9 cellular contexts compared by ENCODE assay signal in the genomic region with DNA sequence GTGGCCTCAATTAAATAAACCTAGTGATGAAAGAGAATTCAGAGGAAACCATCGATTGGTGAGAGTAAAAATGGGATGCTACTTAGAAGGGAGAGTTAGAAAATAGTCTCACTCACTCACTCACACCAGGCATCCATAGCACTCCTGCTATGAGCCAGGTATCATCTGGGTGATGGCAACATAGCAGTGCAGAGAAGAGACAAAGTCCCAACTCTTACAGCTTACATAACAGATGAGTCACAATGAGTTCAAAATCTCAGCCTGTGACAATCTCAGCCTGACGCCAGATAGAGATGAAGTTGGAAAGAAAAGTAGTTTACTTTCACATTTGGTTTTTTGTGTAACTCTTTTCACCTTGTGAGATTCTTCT. TPM values are rescaled to one million over a fixed set of nuclear protein-coding genes. Genes with fewer than 3 reads are reported as not detected.
A peak's percentile ranks its signal among the peaks of the same experiment; 100 is the strongest.
DNase-seq lines count a peak whose midpoint lies in the region; ATAC-seq, FAIRE-seq and TF ChIP-seq lines count a peak whose summit lies in the region.
"Had no signal": no experiment of that assay in that cellular context is flagged by ENCODE, and none has a peak within 500 bp of the region (broad histone marks: within the 10 kb centered on the region; RNA-seq: fewer than 3 reads in every experiment).

No MANE protein-coding gene starts in this region.

- peak; percentile 92 for ATAC-seq in HepG2
- no peak for ATAC-seq in GM18520 (IDR thresholded peaks at IDR 0.05; ENCODE audit: unreplicated experiment)

- H3K4me1 Mint-ChIP-seq in CD4-positive, alpha-beta memory T cell, result peaks cover 4 to 10% (median 6%) of the 10 kb centered on the region in 4 donors

- H3K79me2 ChIP-seq in HepG2 (ENCODE audit: insufficient read depth, low read length), result no peaks in the 10 kb centered on the region

- no peak overlapping the region for H3K9ac ChIP-seq in HepG2 (ENCODE audit: insufficient read depth, low read depth, low read length)

- FAIRE-seq in HepG2 (lab: Jason Lieb, UNC), result peak; percentile 92

- no peak overlapping the region for H3K4me3 ChIP-seq in HepG2 (replicated peaks in 1 of 3; ENCODE audit: insufficient read depth in 1 of 3, low read depth in 2 of 3, low read length in 3 of 3)
- H3K4me3 ChIP-seq in CD4-positive, alpha-beta memory T cell (ENCODE audit: low read length in 2 of 2), result no peak overlapping the region

- no peak overlapping the region for H3K27ac ChIP-seq in HepG2 (ENCODE audit: extremely low read length, insufficient read depth, low read length)
- H3K27ac ChIP-seq in CD4-positive, alpha-beta memory T cell (ENCODE audit: low read depth, low read length), result no peak overlapping the region

- in situ Hi-C loops in HepG2 (cut with HindIII; ENCODE audit: extremely low pct_ligation_motif_present, low pct_unique_long_range_greater_than_20kb), result no loop called here

- no peak overlapping the region for H2AFZ ChIP-seq in HepG2 (ENCODE audit: low read length)

- no TSS peak for BruUV-seq in HepG2 (replicated peaks; lab: Mats Ljungman, UMichigan)

- H3K27ac Mint-ChIP-seq in CD4-positive, alpha-beta memory T cell, result no peak overlapping the region
- H3K27ac Mint-ChIP-seq: memory B cell had no signal

- H3K27me3 ChIP-seq in HepG2 (ENCODE audit: control insufficient read depth in 1 of 2, insufficient read depth in 2 of 2, low read length in 2 of 2), result no peaks in the 10 kb centered on the region
- no peaks in the 10 kb centered on the region for H3K27me3 ChIP-seq in CD4-positive, alpha-beta memory T cell (ENCODE audit: insufficient read depth, low read length)

- TF ChIP-seq CTCF in HepG2 (CRISPR knock-in tag; IDR thresholded peaks at IDR 0.05), result no peak

- H3K4me1 ChIP-seq in HepG2 (ENCODE audit: insufficient read depth, low read length), result peaks cover 25% of the 10 kb centered on the region
- H3K4me1 ChIP-seq in CD4-positive, alpha-beta memory T cell (ENCODE audit: insufficient read depth, low read length), result no peaks in the 10 kb centered on the region

- H3K36me3 ChIP-seq in HepG2 (replicated peaks in 1 of 2; ENCODE audit: control insufficient read depth in 1 of 2, insufficient read depth in 2 of 2, low read length in 2 of 2), result no peaks in the 10 kb centered on the region
- H3K36me3 ChIP-seq in CD4-positive, alpha-beta memory T cell (ENCODE audit: insufficient read depth, low read length), result no peaks in the 10 kb centered on the region

- CTCF ChIA-PET in HepG2 (lab: Yijun Ruan, JAX; ENCODE audit: low intra/inter-chr PET ratio, low total read pairs), result no interaction called here
- CTCF ChIA-PET in CD4-positive, alpha-beta memory T cell (lab: Charles Lee; ENCODE audit: partially characterized antibody), result no interaction called here

- H4K20me1 ChIP-seq in HepG2 (ENCODE audit: insufficient read depth, low read length), result no peaks in the 10 kb centered on the region

- no peak overlapping the region for H3K4me3 Mint-ChIP-seq in CD4-positive, alpha-beta memory T cell
- H3K4me3 Mint-ChIP-seq: memory B cell had no signal

- WGBS in HepG2 (ENCODE audit: low lambda C conversion rate), result 0% methylated on average over 2 of the region's 2 CpGs

- no peaks in the 10 kb centered on the region for H3K9me3 Mint-ChIP-seq in CD4-positive, alpha-beta memory T cell
- H3K9me3 Mint-ChIP-seq: memory B cell had no signal

- H3K9me3 ChIP-seq in HepG2 (ENCODE audit: low read length), result no peaks in the 10 kb centered on the region
- no peaks in the 10 kb centered on the region for H3K9me3 ChIP-seq in CD4-positive, alpha-beta memory T cell (ENCODE audit: control insufficient read depth in 1 of 2, low read length in 2 of 2)

- POLR2A ChIA-PET in HepG2 (lab: Yijun Ruan, JAX), result interaction anchor here (1.0 kb wide), 1 partner anchor 38 kb away, joined by 3 read pairs; no protein-coding TSS in a partner anchor
- POLR2A ChIA-PET in CD4-positive, alpha-beta memory T cell (lab: Charles Lee; ENCODE audit: partially characterized antibody), result no interaction called here

- peak overlapping the region; percentile 31; the same call in 1 of the 2 replicates for H3K4me2 ChIP-seq in HepG2 (ENCODE audit: low read depth, low read length)

- TF ChIP-seq POLR2A in HepG2 (IDR thresholded peaks at IDR 0.05; ENCODE audit: insufficient read depth in 1 of 2, low read depth in 2 of 2, low read length in 2 of 2), result no peak

- H3K27me3 Mint-ChIP-seq in CD4-positive, alpha-beta memory T cell, result peaks cover 3 to 4% of the 10 kb centered on the region in 2 donors
- H3K27me3 Mint-ChIP-seq: memory B cell had no signal

- no peaks in the 10 kb centered on the region for H3K36me3 Mint-ChIP-seq in CD4-positive, alpha-beta memory T cell
- H3K36me3 Mint-ChIP-seq: memory B cell had no signal

- intact Hi-C loops in HepG2 (cut with micrococcal nuclease; ENCODE audit: unreplicated experiment), result loop anchor here (1.0 to 5.0 kb wide), 3 partner anchors 40 to 154 kb away; no protein-coding TSS in a partner anchor
- intact Hi-C loops in CD4-positive, alpha-beta memory T cell (cut with micrococcal nuclease), result no loop called here

- no peak for TF ChIP-seq RAD21 in HepG2 (CRISPR knock-in tag; IDR thresholded peaks at IDR 0.05)

- TF ChIP-seq EP300 in HepG2 (IDR thresholded peaks at IDR 0.05; ENCODE audit: low read depth in 2 of 2, low read length in 2 of 2), result peak in 1 of 2 experiments; percentile 56; a peak in 1 of 4 replicates
- TF ChIP-seq EP300 in HepG2 (CRISPR knock-in tag; IDR thresholded peaks at IDR 0.05; ENCODE audit: borderline replicate concordance), result no peak

- peak; percentile 66 for DNase-seq in A172 (ENCODE audit: low spot score)
- DNase-seq in HCEC 1CT, result peak; percentile 31
- peak; percentile 16 for DNase-seq in astrocyte of the hippocampus (ENCODE audit: low read depth, low spot score)
- peak; percentile 87 for DNase-seq in HepG2 (ENCODE audit: low spot score)
- DNase-seq in CD4-positive, alpha-beta memory T cell, result no peak
- no peak for DNase-seq in mucosa of gallbladder (ENCODE audit: low spot score)
- no peak for DNase-seq in NCI-H510A treated with DMSO at 0.1 percent for 48 hours (lab: John Stamatoyannopoulos, UW)

TF ChIP-seq in HepG2, 621 proteins besides CTCF, POLR2A, EP300 and RAD21 (continues in another document):
- no peak for TF ChIP-seq ZNF746 (CRISPR knock-in tag; IDR thresholded peaks at IDR 0.05)
- no peak for TF ChIP-seq ZNF556 (CRISPR knock-in tag; IDR thresholded peaks at IDR 0.05; ENCODE audit: borderline replicate concordance)
- TF ChIP-seq REXO4 (CRISPR knock-in tag; IDR thresholded peaks at IDR 0.05; ENCODE audit: borderline replicate concordance), result no peak
- TF ChIP-seq ZFP62 (CRISPR knock-in tag; IDR thresholded peaks at IDR 0.05), result no peak
- TF ChIP-seq ATAD3A (CRISPR knock-in tag; IDR thresholded peaks at IDR 0.05), result no peak
- TF ChIP-seq ISX (CRISPR knock-in tag; conservative IDR thresholded peaks at IDR 0.05), result no peak
- TF ChIP-seq PAXIP1 (CRISPR knock-in tag; conservative IDR thresholded peaks at IDR 0.05), result peak; percentile 63

RNA-seq across cellular contexts. Expression of gene THOC1, which starts 55.4 kb away (rescaled TPM):
- total RNA-seq in A172 (2014; rRNA removed; shearing (Covaris generic)), result 39.6 and 52.6 TPM in 2 replicates
- 47.3 and 56.7 TPM in 2 replicates for total RNA-seq in HepG2 (2016; rRNA removed; fragmentation: Illumina TruSeq; extraction: Trizol)
- 8.8 and 10.0 TPM in 2 replicates for total RNA-seq in HepG2 (2016; cell fraction: cytosol; rRNA removed; fragmentation: Illumina TruSeq; extraction: Trizol; ENCODE audit: low read depth)
- 49.8 and 55.5 TPM in 2 replicates for total RNA-seq in HepG2 (2016; cell fraction: insoluble cytoplasmic fraction; rRNA removed; fragmentation: Illumina TruSeq; extraction: Trizol)
- 11.3 and 14.1 TPM in 2 replicates for total RNA-seq in HepG2 (2016; cell fraction: membrane; rRNA removed; fragmentation: Illumina TruSeq; extraction: Trizol)
- total RNA-seq in HepG2 (2016; cell fraction: nucleus; rRNA removed; fragmentation: Illumina TruSeq; extraction: Trizol), result 101 and 111 TPM in 2 replicates
- 31.3 and 40.6 TPM in 2 replicates for polyA plus RNA-seq in HepG2 (2011; rRNA removed)
- polyA plus RNA-seq in HepG2 (2011; cell fraction: cytosol; rRNA removed), result 4.3 and 4.8 TPM in 2 replicates
- polyA plus RNA-seq in HepG2 (2011; cell fraction: nucleus; rRNA removed), result 53.5 and 72.0 TPM in 2 replicates
- 25.0 and 39.1 TPM in 2 replicates for polyA plus RNA-seq in HepG2 (2012)
- polyA plus RNA-seq in HepG2 (2016; cell fraction: cytosol; fragmentation: Illumina TruSeq; extraction: Trizol; ENCODE audit: low read depth), result 2.8 and 3.2 TPM in 2 replicates
- polyA plus RNA-seq in HepG2 (2016; cell fraction: insoluble cytoplasmic fraction; fragmentation: Illumina TruSeq; extraction: Trizol; ENCODE audit: low read depth), result 40.9 and 41.6 TPM in 2 replicates
- polyA plus RNA-seq in HepG2 (2016; cell fraction: membrane; fragmentation: Illumina TruSeq; extraction: Trizol; ENCODE audit: low read depth), result 4.7 and 5.3 TPM in 2 replicates
- polyA plus RNA-seq in HepG2 (2016; cell fraction: nucleus; fragmentation: Illumina TruSeq; extraction: Trizol; ENCODE audit: insufficient read depth, low read depth), result 124 and 144 TPM in 2 replicates
- 11.8 and 13.0 TPM in 2 replicates for polyA minus RNA-seq in HepG2 (2011; rRNA and poly(A)+ RNA removed; ENCODE audit: low replicate concordance)
- 7.5 and 12.8 TPM in 2 replicates for polyA minus RNA-seq in HepG2 (2011; cell fraction: cytosol; rRNA and poly(A)+ RNA removed)
- 215 and 222 TPM in 2 replicates for polyA minus RNA-seq in HepG2 (2011; cell fraction: nucleus; rRNA and poly(A)+ RNA removed)
- 10 to 100 TPM; 65.9 to 69.9 TPM for total RNA-seq in CD4-positive, alpha-beta memory T cell
- polyA plus RNA-seq in CD4-positive, alpha-beta memory T cell, result 10 to 100 TPM; 15.2 to 19.0 TPM
- 27.5 TPM for total RNA-seq in mucosa of gallbladder

Comparison
In these comparisons a context has a peak if more than half of its experiments do, and no peak if none do; other contexts are left out.
1. DNase-seq: peak in A172 (single experiment), HCEC 1CT (single experiment), astrocyte of the hippocampus (single experiment) and HepG2 (single experiment); none in CD4-positive, alpha-beta memory T cell (0 of 5), mucosa of gallbladder (single experiment) and NCI-H510A treated with DMSO at 0.1 percent for 48 hours (single experiment).